ENCODE assay signal across 1 cellular context in genomic region chr13:66577358-66577757, GRCh38.
TF ChIP-seq lines count a peak whose summit lies in the region.

No MANE protein-coding gene starts in this region.

TF ChIP-seq in GM12878, 131 proteins besides CTCF, POLR2A, EP300 and RAD21 (continued from another document):
- TF ChIP-seq, protein P1, sequence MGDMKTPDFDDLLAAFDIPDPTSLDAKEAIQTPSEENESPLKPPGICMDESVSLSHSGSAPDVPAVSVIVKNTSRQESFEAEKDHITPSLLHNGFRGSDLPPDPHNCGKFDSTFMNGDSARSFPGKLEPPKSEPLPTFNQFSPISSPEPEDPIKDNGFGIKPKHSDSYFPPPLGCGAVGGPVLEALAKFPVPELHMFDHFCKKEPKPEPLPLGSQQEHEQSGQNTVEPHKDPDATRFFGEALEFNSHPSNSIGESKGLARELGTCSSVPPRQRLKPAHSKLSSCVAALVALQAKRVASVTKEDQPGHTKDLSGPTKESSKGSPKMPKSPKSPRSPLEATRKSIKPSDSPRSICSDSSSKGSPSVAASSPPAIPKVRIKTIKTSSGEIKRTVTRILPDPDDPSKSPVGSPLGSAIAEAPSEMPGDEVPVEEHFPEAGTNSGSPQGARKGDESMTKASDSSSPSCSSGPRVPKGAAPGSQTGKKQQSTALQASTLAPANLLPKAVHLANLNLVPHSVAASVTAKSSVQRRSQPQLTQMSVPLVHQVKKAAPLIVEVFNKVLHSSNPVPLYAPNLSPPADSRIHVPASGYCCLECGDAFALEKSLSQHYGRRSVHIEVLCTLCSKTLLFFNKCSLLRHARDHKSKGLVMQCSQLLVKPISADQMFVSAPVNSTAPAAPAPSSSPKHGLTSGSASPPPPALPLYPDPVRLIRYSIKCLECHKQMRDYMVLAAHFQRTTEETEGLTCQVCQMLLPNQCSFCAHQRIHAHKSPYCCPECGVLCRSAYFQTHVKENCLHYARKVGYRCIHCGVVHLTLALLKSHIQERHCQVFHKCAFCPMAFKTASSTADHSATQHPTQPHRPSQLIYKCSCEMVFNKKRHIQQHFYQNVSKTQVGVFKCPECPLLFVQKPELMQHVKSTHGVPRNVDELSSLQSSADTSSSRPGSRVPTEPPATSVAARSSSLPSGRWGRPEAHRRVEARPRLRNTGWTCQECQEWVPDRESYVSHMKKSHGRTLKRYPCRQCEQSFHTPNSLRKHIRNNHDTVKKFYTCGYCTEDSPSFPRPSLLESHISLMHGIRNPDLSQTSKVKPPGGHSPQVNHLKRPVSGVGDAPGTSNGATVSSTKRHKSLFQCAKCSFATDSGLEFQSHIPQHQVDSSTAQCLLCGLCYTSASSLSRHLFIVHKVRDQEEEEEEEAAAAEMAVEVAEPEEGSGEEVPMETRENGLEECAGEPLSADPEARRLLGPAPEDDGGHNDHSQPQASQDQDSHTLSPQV (IDR thresholded peaks at IDR 0.05) = no peak
- TF ChIP-seq, protein P2, sequence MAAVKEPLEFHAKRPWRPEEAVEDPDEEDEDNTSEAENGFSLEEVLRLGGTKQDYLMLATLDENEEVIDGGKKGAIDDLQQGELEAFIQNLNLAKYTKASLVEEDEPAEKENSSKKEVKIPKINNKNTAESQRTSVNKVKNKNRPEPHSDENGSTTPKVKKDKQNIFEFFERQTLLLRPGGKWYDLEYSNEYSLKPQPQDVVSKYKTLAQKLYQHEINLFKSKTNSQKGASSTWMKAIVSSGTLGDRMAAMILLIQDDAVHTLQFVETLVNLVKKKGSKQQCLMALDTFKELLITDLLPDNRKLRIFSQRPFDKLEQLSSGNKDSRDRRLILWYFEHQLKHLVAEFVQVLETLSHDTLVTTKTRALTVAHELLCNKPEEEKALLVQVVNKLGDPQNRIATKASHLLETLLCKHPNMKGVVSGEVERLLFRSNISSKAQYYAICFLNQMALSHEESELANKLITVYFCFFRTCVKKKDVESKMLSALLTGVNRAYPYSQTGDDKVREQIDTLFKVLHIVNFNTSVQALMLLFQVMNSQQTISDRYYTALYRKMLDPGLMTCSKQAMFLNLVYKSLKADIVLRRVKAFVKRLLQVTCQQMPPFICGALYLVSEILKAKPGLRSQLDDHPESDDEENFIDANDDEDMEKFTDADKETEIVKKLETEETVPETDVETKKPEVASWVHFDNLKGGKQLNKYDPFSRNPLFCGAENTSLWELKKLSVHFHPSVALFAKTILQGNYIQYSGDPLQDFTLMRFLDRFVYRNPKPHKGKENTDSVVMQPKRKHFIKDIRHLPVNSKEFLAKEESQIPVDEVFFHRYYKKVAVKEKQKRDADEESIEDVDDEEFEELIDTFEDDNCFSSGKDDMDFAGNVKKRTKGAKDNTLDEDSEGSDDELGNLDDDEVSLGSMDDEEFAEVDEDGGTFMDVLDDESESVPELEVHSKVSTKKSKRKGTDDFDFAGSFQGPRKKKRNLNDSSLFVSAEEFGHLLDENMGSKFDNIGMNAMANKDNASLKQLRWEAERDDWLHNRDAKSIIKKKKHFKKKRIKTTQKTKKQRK (IDR thresholded peaks at IDR 0.05; ENCODE audit: low read depth, low read length) = no peak
- no peak for TF ChIP-seq CBX3 (IDR thresholded peaks at IDR 0.05; ENCODE audit: borderline replicate concordance, low read depth)
- no peak for TF ChIP-seq RUNX3 (IDR thresholded peaks at IDR 0.05; ENCODE audit: low read length)
- TF ChIP-seq GATAD2B (conservative IDR thresholded peaks at IDR 0.05; ENCODE audit: low read depth) = no peak
- TF ChIP-seq PAX5 (IDR thresholded peaks at IDR 0.05; ENCODE audit: borderline replicate concordance, low read depth, low read length) = no peak
- no peak for TF ChIP-seq ZBED1 (IDR thresholded peaks at IDR 0.05; ENCODE audit: borderline replicate concordance)
- no peak for TF ChIP-seq NR2C2 (IDR thresholded peaks at IDR 0.05; ENCODE audit: borderline replicate concordance, control insufficient read depth, insufficient read length, low read depth)
- TF ChIP-seq FOXM1 (IDR thresholded peaks at IDR 0.05; ENCODE audit: low read depth, low read length) = no peak
